ENCODE assay signal across 13 cellular contexts in the genomic region with DNA sequence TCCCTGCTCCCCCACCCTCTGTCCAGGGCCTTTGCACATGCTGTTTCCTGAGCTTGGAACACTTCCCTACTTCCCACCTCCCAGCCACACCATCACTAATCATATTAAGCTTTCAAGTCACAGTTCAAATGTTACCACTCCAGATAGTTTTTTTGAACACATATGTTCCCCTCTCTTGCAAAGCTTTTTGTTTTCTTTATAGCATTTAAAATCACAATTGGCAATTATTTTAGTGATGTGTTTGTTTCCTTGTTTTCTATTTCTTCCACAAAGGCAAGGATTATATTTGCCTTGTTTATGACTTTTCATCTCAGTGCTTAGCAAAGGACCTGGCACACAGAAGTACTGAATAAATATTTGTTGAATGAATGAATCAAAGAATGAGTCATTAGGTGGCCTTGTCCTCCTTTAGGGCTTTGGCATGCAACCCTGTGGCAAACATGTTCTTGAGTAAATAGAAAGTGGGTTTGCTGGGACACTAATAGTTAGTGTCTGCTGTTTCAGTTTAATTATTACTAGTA.
DNase-seq lines count a peak whose midpoint lies in the region; ATAC-seq and TF ChIP-seq lines count a peak whose summit lies in the region.
"Had no signal": no experiment of that assay in that cellular context is flagged by ENCODE, and none has a peak within 500 bp of the region (broad histone marks: within the 10 kb centered on the region; RNA-seq: fewer than 3 reads in every experiment).

No MANE protein-coding gene starts in this region.

- H3K27ac Mint-ChIP-seq in T-helper 2 cell treated with Interferon-gamma antibody and Interleukin-4, amounts not matched to agents 5 μg/mL and 100 μg/mL, for 36 hours: no peak overlapping the region
- H3K27ac Mint-ChIP-seq: activated naive CD8-positive, alpha-beta T cell treated with anti-CD3 and anti-CD28 coated beads for 36 hours; dendritic cell treated with granulocyte-macrophage colony-stimulating factor and Interleukin-4, amounts not matched to agents 40 ng/mL and 50 ng/mL, for 4 days had no signal

- no peaks in the 10 kb centered on the region for H3K36me3 ChIP-seq in hepatocyte (replicated peaks; ENCODE audit: insufficient read depth, low read depth)
- H3K36me3 ChIP-seq: left ventricle myocardium inferior had no signal

- H3K4me3 Mint-ChIP-seq in T-helper 2 cell treated with Interferon-gamma antibody and Interleukin-4, amounts not matched to agents 5 μg/mL and 100 μg/mL, for 36 hours: no peak overlapping the region
- H3K4me3 Mint-ChIP-seq: activated naive CD8-positive, alpha-beta T cell treated with anti-CD3 and anti-CD28 coated beads for 36 hours; dendritic cell treated with granulocyte-macrophage colony-stimulating factor and Interleukin-4, amounts not matched to agents 40 ng/mL and 50 ng/mL, for 4 days had no signal

- H3K4me1 ChIP-seq in hepatocyte (ENCODE audit: insufficient read depth): peaks cover 22% of the 10 kb centered on the region
- H3K4me1 ChIP-seq: left ventricle myocardium inferior had no signal

- H3K9me2 ChIP-seq in hepatocyte (replicated peaks; ENCODE audit: insufficient read depth): no peaks in the 10 kb centered on the region

- H3K9me3 ChIP-seq in hepatocyte (ENCODE audit: low read depth): no peaks in the 10 kb centered on the region
- H3K9me3 ChIP-seq: left ventricle myocardium inferior had no signal

- no peak overlapping the region for H2AFZ ChIP-seq in hepatocyte

- DNase-seq in 8988T (peak; percentile 9), H4 (ENCODE audit: low spot score) (peak; percentile 93), SHP77 treated with DMSO at 0.1 percent for 48 hours (lab: John Stamatoyannopoulos, UW) (peak; percentile 85), hepatocyte (ENCODE audit: low spot score) (peak; percentile 55), foreskin melanocyte (no peak)
- no peak for DNase-seq in T-helper 2 cell treated with Interferon-gamma antibody and Interleukin-4, amounts not matched to agents 5 μg/mL and 100 μg/mL, for 36 hours (ENCODE audit: low spot score)
- no peak for DNase-seq in stimulated activated CD4-positive, alpha-beta T cell treated with anti-CD3 and anti-CD28 coated beads, Interleukin-1b, Interleukin-23, amount 100 ng/mL, for 48 hours
- DNase-seq: activated naive CD8-positive, alpha-beta T cell treated with anti-CD3 and anti-CD28 coated beads for 36 hours; Kasumi-1; left ventricle myocardium inferior; stimulated activated CD4-positive, alpha-beta T cell treated with anti-CD3 and anti-CD28 coated beads, Interleukin-12 subunit alpha, Interleukin-12 subunit beta, amount 100 ng/mL, for 4 hours had no signal

- no peak for TF ChIP-seq CTCF in hepatocyte (IDR thresholded peaks at IDR 0.05; ENCODE audit: poor library complexity)

- no peaks in the 10 kb centered on the region for H3K36me3 Mint-ChIP-seq in T-helper 2 cell treated with Interferon-gamma antibody and Interleukin-4, amounts not matched to agents 5 μg/mL and 100 μg/mL, for 36 hours (ENCODE audit: low read depth)
- H3K36me3 Mint-ChIP-seq: activated naive CD8-positive, alpha-beta T cell treated with anti-CD3 and anti-CD28 coated beads for 36 hours had no signal

- no peak overlapping the region for H3K4me3 ChIP-seq in hepatocyte
- H3K4me3 ChIP-seq: left ventricle myocardium inferior had no signal

- no peaks in the 10 kb centered on the region for H3K27me3 ChIP-seq in hepatocyte

- H3K27ac ChIP-seq in hepatocyte: peak overlapping the region; percentile 73
- H3K27ac ChIP-seq: left ventricle myocardium inferior had no signal

- no peaks in the 10 kb centered on the region for H4K20me1 ChIP-seq in hepatocyte (ENCODE audit: insufficient read depth, poor library complexity, severe bottlenecking)

- H3K4me2 ChIP-seq in hepatocyte: no peak overlapping the region

- H3K27me3 Mint-ChIP-seq in T-helper 2 cell treated with Interferon-gamma antibody and Interleukin-4, amounts not matched to agents 5 μg/mL and 100 μg/mL, for 36 hours (ENCODE audit: low read depth): no peaks in the 10 kb centered on the region
- H3K27me3 Mint-ChIP-seq: activated naive CD8-positive, alpha-beta T cell treated with anti-CD3 and anti-CD28 coated beads for 36 hours; dendritic cell treated with granulocyte-macrophage colony-stimulating factor and Interleukin-4, amounts not matched to agents 40 ng/mL and 50 ng/mL, for 4 days had no signal

- H3K4me1 Mint-ChIP-seq in T-helper 2 cell treated with Interferon-gamma antibody and Interleukin-4, amounts not matched to agents 5 μg/mL and 100 μg/mL, for 36 hours (ENCODE audit: low read depth): no peaks in the 10 kb centered on the region
- H3K4me1 Mint-ChIP-seq: activated naive CD8-positive, alpha-beta T cell treated with anti-CD3 and anti-CD28 coated beads for 36 hours had no signal

- no peak for ATAC-seq in HG03108 (IDR thresholded peaks at IDR 0.05; ENCODE audit: unreplicated experiment)

- no peaks in the 10 kb centered on the region for H3K79me2 ChIP-seq in hepatocyte

- peaks cover 33% of the 10 kb centered on the region for H3K9me3 Mint-ChIP-seq in T-helper 2 cell treated with Interferon-gamma antibody and Interleukin-4, amounts not matched to agents 5 μg/mL and 100 μg/mL, for 36 hours

Comparison
In these comparisons a context has a peak if more than half of its experiments do, and no peak if none do; other contexts are left out.
1. DNase-seq: peak in 8988T (single experiment), H4 (single experiment), SHP77 treated with DMSO at 0.1 percent for 48 hours (single experiment) and hepatocyte (single experiment); none in T-helper 2 cell treated with Interferon-gamma antibody and Interleukin-4, amounts not matched to agents 5 μg/mL and 100 μg/mL, for 36 hours (single experiment), stimulated activated CD4-positive, alpha-beta T cell treated with anti-CD3 and anti-CD28 coated beads, Interleukin-1b, Interleukin-23, amount 100 ng/mL, for 48 hours (single experiment) and foreskin melanocyte (single experiment).